ENCODE assay signal across 11 cellular contexts in the genomic region with DNA sequence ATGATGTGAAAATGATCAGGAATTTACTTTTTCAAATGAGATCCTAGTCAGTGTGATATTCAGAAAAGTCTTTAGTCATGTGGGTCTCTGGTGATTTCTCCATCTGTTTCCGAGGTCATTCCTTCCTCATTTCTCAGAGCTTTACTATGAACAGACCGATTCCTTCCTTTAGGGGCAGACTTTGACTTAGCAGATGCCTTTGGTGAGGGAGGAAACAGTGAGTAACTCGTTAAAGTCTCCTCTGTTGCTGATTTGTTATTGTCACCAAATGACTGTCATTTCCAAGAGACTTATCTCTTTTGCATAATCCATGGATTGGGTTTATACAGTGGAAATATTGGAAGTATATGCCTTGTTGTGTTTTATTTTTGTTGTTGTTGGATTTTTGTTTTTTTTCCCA.
A peak's percentile ranks its signal among the peaks of the same experiment; 100 is the strongest.
DNase-seq lines count a peak whose midpoint lies in the region; FAIRE-seq and TF ChIP-seq lines count a peak whose summit lies in the region.
"Had no signal": no experiment of that assay in that cellular context is flagged by ENCODE, and none has a peak within 500 bp of the region (broad histone marks: within the 10 kb centered on the region; RNA-seq: fewer than 3 reads in every experiment).

No MANE protein-coding gene starts in this region.

- H3K4me1 Mint-ChIP-seq in T-helper 2 cell treated with Interferon-gamma antibody and Interleukin-4, amounts not matched to agents 5 μg/mL and 100 μg/mL, for 36 hours (ENCODE audit: low read depth) = peaks cover 32% of the 10 kb centered on the region
- peaks cover 10% of the 10 kb centered on the region for H3K4me1 Mint-ChIP-seq in astrocyte (ENCODE audit: low read depth, unreplicated experiment)

- no peak for DNase-seq in T-helper 2 cell treated with Interferon-gamma antibody and Interleukin-4, amounts not matched to agents 5 μg/mL and 100 μg/mL, for 36 hours (ENCODE audit: low spot score)
- DNase-seq in T-helper 2 cell = no peak
- peak; percentile 75 for DNase-seq in astrocyte (ENCODE audit: low read depth)
- peak; percentile 58 for DNase-seq in iPS-NIHi7 (ENCODE audit: extremely low spot score)
- no peak for DNase-seq in suprapubic skin (ENCODE audit: low spot score in 2 of 2)
- DNase-seq in NCI-H187 treated with DMSO at 0.1 percent for 48 hours (lab: John Stamatoyannopoulos, UW) = no peak
- no peak for DNase-seq in NCI-H82 (lab: John Stamatoyannopoulos, UW)
- DNase-seq in stimulated activated CD8-positive, alpha-beta memory T cell treated with anti-CD3 and anti-CD28 coated beads, Interleukin-4, amount 100 ng/mL, for 48 hours = no peak
- DNase-seq: 8988T; activated CD4-positive, alpha-beta T cell treated with anti-CD3 and anti-CD28 coated beads, Interleukin-2, amount 50 U/mL, for 1 hour; naive thymus-derived CD8-positive, alpha-beta T cell had no signal

- H3K9me3 ChIP-seq in astrocyte (ENCODE audit: insufficient read depth, low read depth, low read length) (no peaks in the 10 kb centered on the region), suprapubic skin (no peaks in the 10 kb centered on the region)

- peak overlapping the region; percentile 22 for H3K4me2 ChIP-seq in astrocyte (ENCODE audit: low read length)

- TF ChIP-seq POLR2A in suprapubic skin (IDR thresholded peaks at IDR 0.05) = no peak

- H3K27ac ChIP-seq in astrocyte (ENCODE audit: low read depth, low read length) (peak overlapping the region; percentile 50), suprapubic skin (peak overlapping the region; percentile 19)

- H3K36me3 ChIP-seq in astrocyte (ENCODE audit: insufficient read depth, low read length) = peaks cover 15% of the 10 kb centered on the region
- H3K36me3 ChIP-seq in suprapubic skin = peaks cover 35% of the 10 kb centered on the region

- H4K20me1 ChIP-seq in astrocyte (ENCODE audit: insufficient read depth, low read length) = peaks cover 4% of the 10 kb centered on the region

- no peak for TF ChIP-seq EP300 in suprapubic skin (IDR thresholded peaks at IDR 0.05)

- TF ChIP-seq CTCF in astrocyte (IDR thresholded peaks at IDR 0.05; ENCODE audit: insufficient read depth, low read depth, low read length) (peak; percentile 75), suprapubic skin (IDR thresholded peaks at IDR 0.05) (peak in 1 of 2 donors; percentile 19)

- no peak overlapping the region for H3K4me3 Mint-ChIP-seq in T-helper 2 cell treated with Interferon-gamma antibody and Interleukin-4, amounts not matched to agents 5 μg/mL and 100 μg/mL, for 36 hours
- H3K4me3 Mint-ChIP-seq in astrocyte (ENCODE audit: unreplicated experiment) = no peak overlapping the region
- H3K4me3 Mint-ChIP-seq: naive thymus-derived CD8-positive, alpha-beta T cell had no signal

- H3K36me3 Mint-ChIP-seq in T-helper 2 cell treated with Interferon-gamma antibody and Interleukin-4, amounts not matched to agents 5 μg/mL and 100 μg/mL, for 36 hours (ENCODE audit: low read depth) = peaks cover 64% of the 10 kb centered on the region
- peaks cover 12% of the 10 kb centered on the region for H3K36me3 Mint-ChIP-seq in astrocyte (ENCODE audit: low read depth, unreplicated experiment)

- peak overlapping the region; percentile 59 for H2AFZ ChIP-seq in astrocyte (ENCODE audit: low read depth, low read length)

- H3K79me2 ChIP-seq in astrocyte (ENCODE audit: insufficient read depth, low read length) = peaks cover 3% of the 10 kb centered on the region

- H3K9me3 Mint-ChIP-seq in T-helper 2 cell treated with Interferon-gamma antibody and Interleukin-4, amounts not matched to agents 5 μg/mL and 100 μg/mL, for 36 hours = no peaks in the 10 kb centered on the region
- no peaks in the 10 kb centered on the region for H3K9me3 Mint-ChIP-seq in astrocyte (ENCODE audit: unreplicated experiment)
- H3K9me3 Mint-ChIP-seq: naive thymus-derived CD8-positive, alpha-beta T cell had no signal

- H3K4me1 ChIP-seq in astrocyte (ENCODE audit: insufficient read depth, low read length) (peaks cover 13% of the 10 kb centered on the region), suprapubic skin (peaks cover 29% of the 10 kb centered on the region)

- peak; percentile 94 for FAIRE-seq in astrocyte (lab: Jason Lieb, UNC)

- H3K27me3 ChIP-seq in astrocyte (ENCODE audit: insufficient read depth, low read length) = no peaks in the 10 kb centered on the region
- no peaks in the 10 kb centered on the region for H3K27me3 ChIP-seq in suprapubic skin

- WGBS in suprapubic skin = 29% methylated on average over 3 of the region's 3 CpGs

- peak overlapping the region; percentile 44 for H3K9ac ChIP-seq in astrocyte (ENCODE audit: low read length)

- no peak overlapping the region for H3K4me3 ChIP-seq in astrocyte (ENCODE audit: insufficient read depth, low read depth, low read length)
- H3K4me3 ChIP-seq in suprapubic skin = no peak overlapping the region

- peak overlapping the region; percentile 60 for H3K27ac Mint-ChIP-seq in T-helper 2 cell treated with Interferon-gamma antibody and Interleukin-4, amounts not matched to agents 5 μg/mL and 100 μg/mL, for 36 hours
- H3K27ac Mint-ChIP-seq in astrocyte (ENCODE audit: unreplicated experiment) = peak overlapping the region; percentile 87

- no peaks in the 10 kb centered on the region for H3K27me3 Mint-ChIP-seq in T-helper 2 cell treated with Interferon-gamma antibody and Interleukin-4, amounts not matched to agents 5 μg/mL and 100 μg/mL, for 36 hours (ENCODE audit: low read depth)
- no peaks in the 10 kb centered on the region for H3K27me3 Mint-ChIP-seq in astrocyte (ENCODE audit: low read depth, unreplicated experiment)
- H3K27me3 Mint-ChIP-seq: naive thymus-derived CD8-positive, alpha-beta T cell had no signal

Comparison
In these comparisons a context has a peak if more than half of its experiments do, and no peak if none do; other contexts are left out.
1. DNase-seq: peak in astrocyte (single experiment) and iPS-NIHi7 (single experiment); none in T-helper 2 cell treated with Interferon-gamma antibody and Interleukin-4, amounts not matched to agents 5 μg/mL and 100 μg/mL, for 36 hours (single experiment), T-helper 2 cell (0 of 5), suprapubic skin (0 of 2), NCI-H187 treated with DMSO at 0.1 percent for 48 hours (single experiment), NCI-H82 (single experiment) and stimulated activated CD8-positive, alpha-beta memory T cell treated with anti-CD3 and anti-CD28 coated beads, Interleukin-4, amount 100 ng/mL, for 48 hours (single experiment).